In genomic region chr2:96895709-96896651, GRCh38 we compare ENCODE assay signal across 8 cellular contexts. TPM values are rescaled to one million over a fixed set of nuclear protein-coding genes. Genes with fewer than 3 reads are reported as not detected.
DNase-seq lines count a peak whose midpoint lies in the region; TF ChIP-seq lines count a peak whose summit lies in the region.

No MANE protein-coding gene starts in this region.

- H3K9ac ChIP-seq in smooth muscle cell (ENCODE audit: low read depth) = no peak overlapping the region

- DNase-seq in NCI-H82 (lab: John Stamatoyannopoulos, UW) (peak; percentile 56), NCI-H82 treated with DMSO at 0.1 percent for 48 hours (lab: John Stamatoyannopoulos, UW; ENCODE audit: unreplicated experiment) (no peak), NCI-H510A treated with DMSO at 0.1 percent for 48 hours (lab: John Stamatoyannopoulos, UW) (peak; percentile 92), epithelial cell of esophagus (ENCODE audit: low read depth) (peak; percentile 72), smooth muscle cell (lab: John Stamatoyannopoulos, UW; ENCODE audit: unreplicated experiment) (no peak), epidermal melanocyte (ENCODE audit: insufficient read length, low spot score) (no peak), AG08395 (ENCODE audit: low spot score) (no peak), NCI-H226 (no peak)

- WGBS in smooth muscle cell (ENCODE audit: low lambda C conversion rate) = 80% methylated on average over 18 of the region's 18 CpGs

- H2AFZ ChIP-seq in smooth muscle cell (ENCODE audit: low read depth) = no peak overlapping the region

- H3F3A ChIP-seq in smooth muscle cell (ENCODE audit: low read depth) = peaks cover 1% of the 10 kb centered on the region

- no peaks in the 10 kb centered on the region for H3K9me3 ChIP-seq in smooth muscle cell (replicated peaks; ENCODE audit: low read depth)

- H3K4me3 ChIP-seq in epithelial cell of esophagus (ENCODE audit: low read length) (no peak overlapping the region), smooth muscle cell (no peak overlapping the region)

- H4K20me1 ChIP-seq in smooth muscle cell (ENCODE audit: low read depth) = no peaks in the 10 kb centered on the region

- TF ChIP-seq CTCF in epithelial cell of esophagus (IDR thresholded peaks at IDR 0.05; ENCODE audit: insufficient read depth, low read depth, low read length, missing control alignments) = no peak
- TF ChIP-seq CTCF in smooth muscle cell (IDR thresholded peaks at IDR 0.05; ENCODE audit: borderline replicate concordance, insufficient read depth, poor library complexity, severe bottlenecking) = no peak

- no peaks in the 10 kb centered on the region for H3K79me2 ChIP-seq in smooth muscle cell (ENCODE audit: low read depth)

- H3K27me3 ChIP-seq in smooth muscle cell (ENCODE audit: low read depth) = no peaks in the 10 kb centered on the region

- H3K36me3 ChIP-seq in smooth muscle cell (ENCODE audit: low read depth) = no peaks in the 10 kb centered on the region

- peak overlapping the region; percentile 35 for H3K4me2 ChIP-seq in smooth muscle cell

- H3K27ac ChIP-seq in smooth muscle cell (ENCODE audit: low read depth) = no peak overlapping the region

- peaks cover 20% of the 10 kb centered on the region for H3K4me1 ChIP-seq in smooth muscle cell (ENCODE audit: low read depth)

RNA-seq across cellular contexts. Expression of gene SEMA4C, which starts 26.1 kb away (rescaled TPM):
- 41.0 and 42.0 TPM in 2 replicates for total RNA-seq in smooth muscle cell
- polyA plus RNA-seq in smooth muscle cell = 39.3 and 40.7 TPM in 2 replicates

RNA-seq across cellular contexts. Expression of gene ANKRD39, which starts 38.2 kb away (rescaled TPM):
- total RNA-seq in smooth muscle cell = 7.9 and 9.6 TPM in 2 replicates
- polyA plus RNA-seq in smooth muscle cell = 16.5 and 19.1 TPM in 2 replicates

RNA-seq across cellular contexts. Expression of gene ANKRD23, which starts 52.2 kb away (rescaled TPM):
- total RNA-seq in smooth muscle cell = 1.6 and 5.6 TPM in 2 replicates
- polyA plus RNA-seq in smooth muscle cell = 1.7 and 3.5 TPM in 2 replicates

Comparison
In these comparisons a context has a peak if more than half of its experiments do, and no peak if none do; other contexts are left out.
1. DNase-seq: peak in NCI-H82 (single experiment), NCI-H510A treated with DMSO at 0.1 percent for 48 hours (single experiment) and epithelial cell of esophagus (single experiment); none in NCI-H82 treated with DMSO at 0.1 percent for 48 hours (single experiment), smooth muscle cell (single experiment), epidermal melanocyte (single experiment), AG08395 (single experiment) and NCI-H226 (single experiment).